8 cellular contexts compared by ENCODE assay signal in the genomic region with DNA sequence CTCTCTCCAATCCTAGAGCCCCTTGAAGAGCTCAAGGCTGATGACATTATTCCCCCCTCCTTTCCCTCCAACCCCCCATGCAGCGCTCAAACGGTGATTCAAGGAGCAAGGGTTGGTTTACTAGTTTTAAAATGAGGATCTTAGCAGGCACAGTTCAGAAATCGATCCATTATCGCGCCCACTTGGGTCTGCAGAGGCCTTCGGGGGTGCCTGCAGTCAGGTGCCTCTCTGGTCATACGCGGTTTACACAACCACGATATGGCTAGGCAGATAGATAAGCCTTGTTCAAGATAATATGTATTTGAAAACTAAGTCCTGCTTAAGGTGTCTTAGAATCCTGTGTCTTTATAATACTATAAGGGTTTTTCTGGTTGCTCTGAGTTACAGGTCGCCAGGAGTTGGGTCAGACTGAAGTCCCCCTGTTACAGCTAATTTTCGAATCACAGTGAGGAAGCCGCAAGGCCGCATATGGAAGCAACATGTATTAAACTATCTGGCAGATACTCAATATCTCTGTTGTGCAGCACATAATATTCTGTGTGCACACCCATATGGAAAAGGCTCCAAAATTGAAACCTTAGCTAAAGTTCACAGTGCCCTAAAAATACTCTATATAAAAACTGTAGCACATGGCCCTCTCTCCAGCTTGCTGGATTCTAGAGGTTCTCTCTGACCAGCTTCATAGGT. TPM values are rescaled to one million over a fixed set of nuclear protein-coding genes. Genes with fewer than 3 reads are reported as not detected.
DNase-seq lines count a peak whose midpoint lies in the region; ATAC-seq, FAIRE-seq and TF ChIP-seq lines count a peak whose summit lies in the region.

No MANE protein-coding gene starts in this region.

- peak overlapping the region; percentile 8 for H2AK9ac ChIP-seq in IMR-90 (replicated peaks; ENCODE audit: low read depth, low read length, poor library complexity)

- no peak for TF ChIP-seq POLR2A in A549 (IDR thresholded peaks at IDR 0.05; ENCODE audit: low read length)
- no peak for TF ChIP-seq POLR2A in IMR-90 (IDR thresholded peaks at IDR 0.05; ENCODE audit: low read depth, low read length)

- no peak for DNase-seq in A549 (ENCODE audit: low read depth in 1 of 2, low spot score in 1 of 2)
- DNase-seq in IMR-90: no peak
- DNase-seq in choroid plexus epithelial cell (ENCODE audit: low read depth): no peak
- DNase-seq in RPMI8226: no peak
- no peak for DNase-seq in NCI-H2107 (lab: John Stamatoyannopoulos, UW)

- intact Hi-C loops in IMR-90 (cut with micrococcal nuclease): loop anchor here (2.0 to 5.0 kb wide), 2 partner anchors 357 to 410 kb away; no protein-coding TSS in a partner anchor

- peak overlapping the region in 1 of 2 experiments; percentile 18; a peak in 1 of 4 replicates for H4K8ac ChIP-seq in IMR-90 (ENCODE audit: low read depth in 2 of 2, low read length in 2 of 2)

- H2BK5ac ChIP-seq in IMR-90 (ENCODE audit: low read depth, low read length, poor library complexity, severe bottlenecking): no peak overlapping the region

- H3K56ac ChIP-seq in IMR-90 (ENCODE audit: extremely low read depth, insufficient read depth, low read length): no peak overlapping the region

- H4K20me1 ChIP-seq in IMR-90 (ENCODE audit: insufficient read depth, low read length): no peaks in the 10 kb centered on the region

- H3K4me3 ChIP-seq in A549: peak overlapping the region; percentile 53
- peak overlapping the region; percentile 58 for H3K4me3 ChIP-seq in IMR-90 (ENCODE audit: insufficient read depth, low read depth, low read length)
- H3K4me3 ChIP-seq in choroid plexus epithelial cell (ENCODE audit: low read depth, low read length): peak overlapping the region; percentile 61
- H3K4me3 ChIP-seq in mucosa of stomach (ENCODE audit: low read length): peak overlapping the region; percentile 21

- TF ChIP-seq RAD21 in A549 (conservative IDR thresholded peaks at IDR 0.05 in 1 of 2, IDR thresholded peaks at IDR 0.05 in 1 of 2) (no peak), IMR-90 (IDR thresholded peaks at IDR 0.05; ENCODE audit: low read length) (no peak)

- no TSS peak for BruUV-seq in IMR-90 (replicated peaks; lab: Mats Ljungman, UMichigan)

- peak overlapping the region; percentile 38; the same call in 1 of the 2 replicates for H2BK20ac ChIP-seq in IMR-90 (ENCODE audit: low read depth, low read length)

- no peak overlapping the region for H2AK5ac ChIP-seq in IMR-90 (ENCODE audit: low read depth, low read length)

- TF ChIP-seq EP300 in A549 (IDR thresholded peaks at IDR 0.05): no peak

- CTCF ChIA-PET in A549 (lab: Yijun Ruan, JAX) (interaction anchor here (0.6 to 3.3 kb wide), 8 partner anchors 17 to 719 kb away, joined by 3 to 26 read pairs (median 4); no protein-coding TSS in a partner anchor), IMR-90 (lab: Yijun Ruan, JAX) (interaction anchor here (1.0 to 1.5 kb wide), 3 partner anchors 17 to 499 kb away, joined by 3 to 4 read pairs (median 3); no protein-coding TSS in a partner anchor)

- WGBS in A549 (ENCODE audit: missing lambda C conversion rate): 74% methylated on average over 13 of the region's 13 CpGs
- WGBS in IMR-90 (ENCODE audit: extremely low coverage in 2 of 2, insufficient read length in 1 of 2), 2 experiments: no CpG with 5 or more reads among the region's 13 CpGs

- H3K27me3 ChIP-seq in IMR-90 (ENCODE audit: control insufficient read depth, insufficient read depth, low read length) (no peaks in the 10 kb centered on the region; the same call in 1 of the 2 replicates), mucosa of stomach (ENCODE audit: control insufficient read depth, insufficient read depth, low read length) (no peaks in the 10 kb centered on the region)

- TF ChIP-seq CTCF in A549 (IDR thresholded peaks at IDR 0.05): no peak
- no peak for TF ChIP-seq CTCF in IMR-90 (conservative IDR thresholded peaks at IDR 0.05; ENCODE audit: low read depth, low read length)
- no peak for TF ChIP-seq CTCF in choroid plexus epithelial cell (conservative IDR thresholded peaks at IDR 0.05; ENCODE audit: low read depth, low read length)

- no peaks in the 10 kb centered on the region for H3K79me1 ChIP-seq in IMR-90 (ENCODE audit: low read depth in 1 of 2, low read length in 2 of 2)

- dilution Hi-C loops in IMR-90 (cut with HindIII; ENCODE audit: low sequenced_read_pairs, unreplicated experiment): no loop called here

- H3K14ac ChIP-seq in IMR-90 (replicated peaks; ENCODE audit: low read depth, low read length): peak overlapping the region; percentile 24

- no peaks in the 10 kb centered on the region for H3K9me1 ChIP-seq in IMR-90 (ENCODE audit: insufficient read depth, low read length)

- no peak overlapping the region for H3K18ac ChIP-seq in IMR-90 (ENCODE audit: low read depth, low read length)

- H2BK15ac ChIP-seq in IMR-90 (ENCODE audit: low read depth, low read length): no peak overlapping the region

- H3K27ac ChIP-seq in A549 (peak overlapping the region; percentile 80 to 94), IMR-90 (ENCODE audit: insufficient read depth, low read length) (no peak overlapping the region; the same call in 1 of the 2 replicates)

- no peak overlapping the region for H3K9ac ChIP-seq in IMR-90 (ENCODE audit: low read depth, low read length)
- H3K9ac ChIP-seq in mucosa of stomach (ENCODE audit: low read length): peak overlapping the region; percentile 79

- no peaks in the 10 kb centered on the region for H3K9me3 ChIP-seq in A549
- H3K9me3 ChIP-seq in IMR-90 (ENCODE audit: control insufficient read depth, insufficient read depth, low read length): no peaks in the 10 kb centered on the region
- no peaks in the 10 kb centered on the region for H3K9me3 ChIP-seq in mucosa of stomach (ENCODE audit: control insufficient read depth, low read length)

- peak overlapping the region; percentile 40 for H2BK120ac ChIP-seq in IMR-90 (ENCODE audit: low read depth, low read length)

- H3K4ac ChIP-seq in IMR-90 (ENCODE audit: low read depth, low read length): 0 out of 2 replicates have a peak overlapping the region, but pooled peaks have one; percentile 13

- H4K91ac ChIP-seq in IMR-90 (ENCODE audit: insufficient read depth, low read depth, low read length): no peak overlapping the region; the same call in 1 of the 2 replicates

- H3K23ac ChIP-seq in IMR-90 (ENCODE audit: low read depth, low read length): no peak overlapping the region

- H3K4me2 ChIP-seq in A549: peak overlapping the region; percentile 68
- H3K4me2 ChIP-seq in IMR-90 (ENCODE audit: low read depth, low read length): peak overlapping the region; percentile 10

- no peak for FAIRE-seq in A549 (lab: Jason Lieb, UNC)

- no peak overlapping the region for H4K5ac ChIP-seq in IMR-90 (ENCODE audit: low read depth, low read length)

- POLR2A ChIA-PET in A549 (lab: Yijun Ruan, JAX): interaction anchor here (0.7 to 1.9 kb wide), 4 partner anchors 8 to 578 kb away, joined by 3 to 10 read pairs (median 4); no protein-coding TSS in a partner anchor
- POLR2A ChIA-PET in IMR-90 (lab: Charles Lee; ENCODE audit: unreplicated experiment): no interaction called here

- in situ Hi-C loops in IMR-90 (cut with MboI; ENCODE audit: low sequenced_read_pairs): no loop called here

- peak overlapping the region; percentile 89 for H2AFZ ChIP-seq in IMR-90 (replicated peaks; ENCODE audit: low read length, poor library complexity)

- no peaks in the 10 kb centered on the region for H3K36me3 ChIP-seq in IMR-90 (ENCODE audit: control insufficient read depth, insufficient read depth, low read length)
- H3K36me3 ChIP-seq in mucosa of stomach (ENCODE audit: control insufficient read depth, insufficient read depth, low read length): no peaks in the 10 kb centered on the region

- ATAC-seq in A549 (no peak), IMR-90 (ENCODE audit: low read depth) (no peak), GM21360 (IDR thresholded peaks at IDR 0.05; ENCODE audit: unreplicated experiment) (no peak), HG03135 (IDR thresholded peaks at IDR 0.05; ENCODE audit: unreplicated experiment) (no peak)

- H3K4me1 ChIP-seq in A549 (peaks cover 26% of the 10 kb centered on the region), IMR-90 (ENCODE audit: control insufficient read depth, insufficient read depth, low read length) (no peaks in the 10 kb centered on the region), mucosa of stomach (ENCODE audit: control insufficient read depth, insufficient read depth, low read length) (peaks cover 32% of the 10 kb centered on the region)

TF ChIP-seq in A549, 52 proteins besides CTCF, POLR2A, EP300 and RAD21:
- no peak for TF ChIP-seq GATA3 (IDR thresholded peaks at IDR 0.05; ENCODE audit: borderline replicate concordance)
- TF ChIP-seq ZC3H11A (IDR thresholded peaks at IDR 0.05): no peak

TF ChIP-seq in IMR-90, 13 proteins besides CTCF, POLR2A, EP300 and RAD21:
- TF ChIP-seq BHLHE40 (IDR thresholded peaks at IDR 0.05; ENCODE audit: low read depth, low read length) (no peak), MAZ (IDR thresholded peaks at IDR 0.05; ENCODE audit: borderline replicate concordance, low read depth, low read length) (0 out of 2 replicates have a peak, but pooled peaks have one; percentile 4)

RNA-seq across cellular contexts. Expression of gene BHLHE41, which starts 10.0 kb away (rescaled TPM):
- 0.22 and 0.41 TPM in 2 replicates for polyA plus RNA-seq in A549 (2011; rRNA removed)
- polyA plus RNA-seq in A549 (2012; cell fraction: cytosol; rRNA removed): 0.09 and 0.17 TPM in 2 replicates
- 0.32 and 0.42 TPM in 2 replicates for polyA plus RNA-seq in A549 (2012; cell fraction: nucleus; rRNA removed)
- 0.52 to 1.1 TPM (median 0.81 TPM) in 3 replicates for polyA plus RNA-seq in A549 (2017; fragmentation: RNase III; extraction: RNeasy Plus Mini Kit Qiagen cat#74134 plus additional on column Dnase treatment)
- not detected in 2 replicates for polyA minus RNA-seq in A549 (2011; rRNA and poly(A)+ RNA removed)
- total RNA-seq in IMR-90 (2012; rRNA removed): 0.72 and 1.1 TPM in 2 replicates
- 3.8 and 5.2 TPM in 2 replicates for polyA plus RNA-seq in IMR-90 (2012; rRNA removed)
- 0.64 and 1.6 TPM in 2 replicates for polyA plus RNA-seq in IMR-90 (2012; cell fraction: cytosol; rRNA removed)
- 5.6 and 8.7 TPM in 2 replicates for polyA plus RNA-seq in IMR-90 (2012; cell fraction: nucleus; rRNA removed; ENCODE audit: low replicate concordance)
